13 cellular contexts compared by ENCODE assay signal in the genomic region with DNA sequence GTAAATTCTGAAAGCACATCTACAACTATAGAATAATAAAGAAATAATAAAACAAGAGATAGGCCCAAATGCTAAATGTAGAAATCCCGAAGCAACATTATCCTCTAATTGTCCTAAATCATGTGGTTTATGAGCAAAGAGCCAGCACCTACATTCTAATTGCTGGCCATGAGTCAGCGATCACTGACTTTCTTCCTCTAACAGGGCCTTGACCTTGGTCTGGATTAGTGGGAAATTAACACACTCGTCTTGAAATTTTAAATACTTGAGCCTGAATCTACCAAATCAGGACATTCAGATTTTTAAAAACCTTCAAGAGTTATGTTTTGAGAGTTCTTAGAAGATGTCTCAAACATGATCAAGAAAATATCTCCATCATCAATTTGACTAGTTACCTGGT.
DNase-seq lines count a peak whose midpoint lies in the region; ATAC-seq and TF ChIP-seq lines count a peak whose summit lies in the region.
"Had no signal": no experiment of that assay in that cellular context is flagged by ENCODE, and none has a peak within 500 bp of the region (broad histone marks: within the 10 kb centered on the region; RNA-seq: fewer than 3 reads in every experiment).

No MANE protein-coding gene starts in this region.

- H2BK5ac ChIP-seq in neuronal stem cell (ENCODE audit: low read length) = no peak overlapping the region

- H2BK12ac ChIP-seq in neuronal stem cell (ENCODE audit: low read length) = no peak overlapping the region

- no peak overlapping the region for H3K18ac ChIP-seq in neuronal stem cell (ENCODE audit: low read length)

- H3K36me3 ChIP-seq in neuronal stem cell (replicated peaks in 1 of 2; ENCODE audit: control insufficient read depth in 2 of 2, insufficient read depth in 2 of 2, low read length in 2 of 2) = no peaks in the 10 kb centered on the region
- no peaks in the 10 kb centered on the region for H3K36me3 ChIP-seq in upper lobe of right lung
- H3K36me3 ChIP-seq: gastrocnemius medialis had no signal

- no peaks in the 10 kb centered on the region for H3K27me3 ChIP-seq in neuronal stem cell (ENCODE audit: control insufficient read depth in 3 of 3, insufficient read depth in 3 of 3, low read depth in 1 of 3, low read length in 3 of 3)
- no peaks in the 10 kb centered on the region for H3K27me3 ChIP-seq in upper lobe of right lung
- H3K27me3 ChIP-seq: gastrocnemius medialis had no signal

- no peaks in the 10 kb centered on the region for H3K79me1 ChIP-seq in neuronal stem cell (ENCODE audit: low read depth, low read length)

- peaks cover 4 to 12% of the 10 kb centered on the region in 2 donors for H3K4me1 ChIP-seq in neuronal stem cell (ENCODE audit: control insufficient read depth in 2 of 2, insufficient read depth in 1 of 2, low read depth in 1 of 2, low read length in 2 of 2)
- no peaks in the 10 kb centered on the region for H3K4me1 ChIP-seq in upper lobe of right lung
- H3K4me1 ChIP-seq: gastrocnemius medialis had no signal

- H4K91ac ChIP-seq in neuronal stem cell (ENCODE audit: low read depth, low read length, poor library complexity) = no peak overlapping the region

- no peak overlapping the region for H2AK5ac ChIP-seq in neuronal stem cell (ENCODE audit: low read depth, low read length)

- no peak overlapping the region for H4K8ac ChIP-seq in neuronal stem cell (ENCODE audit: low read depth, low read length)

- DNase-seq in EL (peak; percentile 81), NCI-H146 treated with DMSO at 0.1 percent for 48 hours (lab: John Stamatoyannopoulos, UW; ENCODE audit: unreplicated experiment) (peak; percentile 17), dermis blood vessel endothelial cell (peak; percentile 79), neuronal stem cell (ENCODE audit: low spot score) (no peak), upper lobe of right lung (no peak)
- no peak for DNase-seq in stimulated activated CD4-positive, alpha-beta T cell treated with anti-CD3 and anti-CD28 coated beads, Interleukin-2, amount 100 ng/mL, for 24 hours
- DNase-seq: activated CD8-positive, alpha-beta T cell treated with anti-CD3 and anti-CD28 coated beads, Interleukin-2, amount 10 ng/mL, durations not matched to agents 7 days and 5 days; CD4-positive, alpha-beta memory T cell; gastrocnemius medialis; NCI-H510A had no signal

- no peak overlapping the region for H3K23ac ChIP-seq in neuronal stem cell (ENCODE audit: low read depth, low read length, poor library complexity)

- no peak overlapping the region for H3K14ac ChIP-seq in neuronal stem cell (ENCODE audit: low read length)

- H3K27ac ChIP-seq in neuronal stem cell (replicated peaks; ENCODE audit: low read length) (no peak overlapping the region), upper lobe of right lung (no peak overlapping the region)
- H3K27ac ChIP-seq: gastrocnemius medialis had no signal

- intact Hi-C loops in upper lobe of right lung (cut with DNase I) = no loop called here

- H3K4me3 ChIP-seq in neuronal stem cell (ENCODE audit: low read length in 2 of 2) (no peak overlapping the region), upper lobe of right lung (no peak overlapping the region)
- H3K4me3 ChIP-seq: gastrocnemius medialis had no signal

- TF ChIP-seq CTCF in upper lobe of right lung (IDR thresholded peaks at IDR 0.05) = no peak

- no peak overlapping the region for H3K9ac ChIP-seq in neuronal stem cell (ENCODE audit: low read depth, low read length, poor library complexity)

- H3K4me2 ChIP-seq in neuronal stem cell (ENCODE audit: insufficient read depth, low read length, poor library complexity, severe bottlenecking) = no peak overlapping the region

- H3K4ac ChIP-seq in neuronal stem cell (ENCODE audit: low read length) = no peak overlapping the region

- ATAC-seq in HG03342 (IDR thresholded peaks at IDR 0.05; ENCODE audit: unreplicated experiment) = no peak
- no peak for ATAC-seq in upper lobe of right lung
- ATAC-seq in GM18867 (IDR thresholded peaks at IDR 0.05; ENCODE audit: unreplicated experiment) = no peak
- ATAC-seq: activated CD8-positive, alpha-beta T cell treated with anti-CD3 and anti-CD28 coated beads, Interleukin-2, amount 10 ng/mL, durations not matched to agents 7 days and 5 days; gastrocnemius medialis; Right ventricle myocardium inferior had no signal

- H2AFZ ChIP-seq in neuronal stem cell (ENCODE audit: low read length) = peak overlapping the region; percentile 37

- H2BK120ac ChIP-seq in neuronal stem cell (ENCODE audit: low read depth, low read length) = no peak overlapping the region

- no peaks in the 10 kb centered on the region for H3K9me3 ChIP-seq in neuronal stem cell (replicated peaks in 1 of 2; ENCODE audit: control insufficient read depth in 2 of 2, insufficient read depth in 1 of 2, low read depth in 1 of 2, low read length in 2 of 2)
- H3K9me3 ChIP-seq in upper lobe of right lung = no peaks in the 10 kb centered on the region
- H3K9me3 ChIP-seq: gastrocnemius medialis had no signal

- WGBS in neuronal stem cell (ENCODE audit: extremely low coverage in 2 of 2, insufficient read length in 2 of 2, insufficient replicate concordance in 1 of 2), 2 donors = no CpG with 5 or more reads among the region's 3 CpGs

- no peak overlapping the region for H2BK15ac ChIP-seq in neuronal stem cell (ENCODE audit: low read length)

Comparison
In these comparisons a context has a peak if more than half of its experiments do, and no peak if none do; other contexts are left out.
1. DNase-seq: peak in EL (single experiment), NCI-H146 treated with DMSO at 0.1 percent for 48 hours (single experiment) and dermis blood vessel endothelial cell (single experiment); none in neuronal stem cell (single experiment), stimulated activated CD4-positive, alpha-beta T cell treated with anti-CD3 and anti-CD28 coated beads, Interleukin-2, amount 100 ng/mL, for 24 hours (0 of 2) and upper lobe of right lung (single experiment).